19 cellular contexts compared by ENCODE assay signal in genomic region chr2:238586931-238587775, GRCh38.
"Had no signal": no experiment of that assay in that cellular context is flagged by ENCODE, and none has a peak within 500 bp of the region (broad histone marks: within the 10 kb centered on the region; RNA-seq: fewer than 3 reads in every experiment).

No MANE protein-coding gene starts in this region.

- H3K27me3 ChIP-seq: dorsolateral prefrontal cortex, gastrocnemius medialis, right lobe of liver, upper lobe of left lung had no signal

- ATAC-seq: activated CD4-positive, alpha-beta T cell treated with anti-CD3 and anti-CD28 coated beads for 36 hours; gastrocnemius medialis; left ventricle myocardium superior; psoas muscle; right lobe of liver; stimulated activated memory B cell treated with anti-CD40 and anti-IgM and Interleukin-4, amounts not matched to agents 10 μg/mL and 1 μg/mL and 100 μg/mL, for 72 hours; T-helper 17 cell had no signal

- H3K36me3 ChIP-seq: gastrocnemius medialis, right lobe of liver, thoracic aorta, upper lobe of left lung, WERI-Rb-1 had no signal

- H3K9me3 Mint-ChIP-seq: activated naive CD8-positive, alpha-beta T cell treated with anti-CD3 and anti-CD28 coated beads for 36 hours had no signal

- DNase-seq: activated CD4-positive, alpha-beta T cell treated with anti-CD3 and anti-CD28 coated beads for 36 hours; activated CD4-positive, alpha-beta T cell treated with anti-CD3 and anti-CD28 coated beads, Interleukin-2, amount 50 U/mL, for 48 hours; activated naive CD4-positive, alpha-beta T cell; activated naive CD8-positive, alpha-beta T cell treated with anti-CD3 and anti-CD28 coated beads for 36 hours; amniotic stem cell; erythroblast; gastrocnemius medialis; left ventricle myocardium superior; psoas muscle; right lobe of liver; stimulated activated CD4-positive, alpha-beta T cell treated with anti-CD3 and anti-CD28 coated beads, Interleukin-4, amount 100 ng/mL, for 24 hours; T-helper 17 cell; WERI-Rb-1 had no signal

- H3K36me3 Mint-ChIP-seq: activated naive CD8-positive, alpha-beta T cell treated with anti-CD3 and anti-CD28 coated beads for 36 hours; stimulated activated memory B cell treated with anti-CD40 and anti-IgM and Interleukin-4, amounts not matched to agents 10 μg/mL and 1 μg/mL and 100 μg/mL, for 72 hours had no signal

- H3K4me3 Mint-ChIP-seq: activated CD4-positive, alpha-beta T cell treated with anti-CD3 and anti-CD28 coated beads for 36 hours; activated naive CD8-positive, alpha-beta T cell treated with anti-CD3 and anti-CD28 coated beads for 36 hours; nephron; stimulated activated memory B cell treated with anti-CD40 and anti-IgM and Interleukin-4, amounts not matched to agents 10 μg/mL and 1 μg/mL and 100 μg/mL, for 72 hours; T-helper 17 cell had no signal

- H3K4me2 ChIP-seq: smooth muscle cell had no signal

- H3K4me3 ChIP-seq: gastrocnemius medialis, psoas muscle, right lobe of liver, smooth muscle cell, thoracic aorta, upper lobe of left lung had no signal

- H3K4me1 ChIP-seq: gastrocnemius medialis, psoas muscle, right lobe of liver, upper lobe of left lung had no signal

- H3K9me3 ChIP-seq: gastrocnemius medialis, psoas muscle, right lobe of liver, thoracic aorta, upper lobe of left lung had no signal

- H3K4me1 Mint-ChIP-seq: activated CD4-positive, alpha-beta T cell treated with anti-CD3 and anti-CD28 coated beads for 36 hours; activated naive CD8-positive, alpha-beta T cell treated with anti-CD3 and anti-CD28 coated beads for 36 hours; stimulated activated memory B cell treated with anti-CD40 and anti-IgM and Interleukin-4, amounts not matched to agents 10 μg/mL and 1 μg/mL and 100 μg/mL, for 72 hours; T-helper 17 cell had no signal

- H3K27me3 Mint-ChIP-seq: activated CD4-positive, alpha-beta T cell treated with anti-CD3 and anti-CD28 coated beads for 36 hours; activated naive CD8-positive, alpha-beta T cell treated with anti-CD3 and anti-CD28 coated beads for 36 hours had no signal

- H3K27ac ChIP-seq: dorsolateral prefrontal cortex, gastrocnemius medialis, psoas muscle, right lobe of liver, thoracic aorta, upper lobe of left lung, WERI-Rb-1 had no signal

- H3K27ac Mint-ChIP-seq: activated CD4-positive, alpha-beta T cell treated with anti-CD3 and anti-CD28 coated beads for 36 hours; activated naive CD8-positive, alpha-beta T cell treated with anti-CD3 and anti-CD28 coated beads for 36 hours; stimulated activated memory B cell treated with anti-CD40 and anti-IgM and Interleukin-4, amounts not matched to agents 10 μg/mL and 1 μg/mL and 100 μg/mL, for 72 hours; T-helper 17 cell had no signal
